ENCODE assay signal across 8 cellular contexts in the genomic region with DNA sequence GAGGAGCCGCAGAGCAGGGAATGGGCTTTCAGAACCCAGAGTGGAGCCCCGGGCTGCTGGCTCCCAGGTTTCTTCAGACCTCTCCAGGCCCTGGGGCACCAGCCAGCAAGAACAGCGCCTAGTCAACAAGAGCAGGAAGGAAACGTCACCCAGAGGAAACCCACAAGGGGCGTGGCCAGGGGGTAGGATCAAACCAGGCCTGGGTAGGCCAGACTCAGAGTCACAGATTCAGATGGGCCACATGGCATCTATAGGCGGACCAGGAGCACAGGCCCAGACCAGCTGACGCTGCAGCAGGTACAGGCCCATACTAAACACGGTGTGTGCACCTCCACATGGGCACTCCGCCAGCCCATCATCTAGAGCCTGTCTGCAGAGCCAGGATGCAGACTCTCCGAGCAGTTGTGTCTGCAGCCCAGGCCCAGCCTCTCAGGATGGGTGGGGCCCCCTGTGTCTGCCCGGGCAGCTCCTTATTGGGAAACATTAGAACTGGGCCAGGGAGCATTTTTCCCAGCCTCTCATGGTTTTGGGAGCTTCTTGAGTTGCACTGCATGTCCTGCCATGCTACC. TPM values are rescaled to one million over a fixed set of nuclear protein-coding genes. Genes with fewer than 3 reads are reported as not detected.
DNase-seq lines count a peak whose midpoint lies in the region; ATAC-seq and TF ChIP-seq lines count a peak whose summit lies in the region.

TSS of gene NLRP1 (minus strand) at position 127 of the 569 bp plus-strand sequence. CDS start 552 bp downstream, outside the sequence.

- peaks cover 4 to 19% of the 10 kb centered on the region in 2 donors for H3K36me3 Mint-ChIP-seq in activated naive CD4-positive, alpha-beta T cell treated with anti-CD3 and anti-CD28 coated beads, Interleukin-2, amount 50 U/mL, for 72 hours

- DNase-seq in BJ (ENCODE audit: low read depth) (peak; percentile 56), GM19240 (ENCODE audit: insufficient read length, low spot score) (peak; percentile 85), SKM-1 (lab: John Stamatoyannopoulos, UW; ENCODE audit: unreplicated experiment) (peak; percentile 51), Right ventricle myocardium superior (peak; percentile 93), pulmonary artery endothelial cell (ENCODE audit: low read depth, low spot score) (peak; percentile 84)
- peak; percentile 90 to 93 for DNase-seq in activated naive CD4-positive, alpha-beta T cell treated with anti-CD3 and anti-CD28 coated beads, Interleukin-2, amount 50 U/mL, for 72 hours (ENCODE audit: low spot score in 2 of 2)

- intact Hi-C loops in Right ventricle myocardium superior (cut with DNase I), result no loop called here

- 22% methylated on average over 11 of the region's 11 CpGs for WGBS in urinary bladder

- H3K27ac Mint-ChIP-seq in activated naive CD4-positive, alpha-beta T cell treated with anti-CD3 and anti-CD28 coated beads, Interleukin-2, amount 50 U/mL, for 72 hours, result peak within 1 kb of the TSS; percentile 96 to 98

- CTCF ChIA-PET in BJ (lab: Yijun Ruan, JAX), result interaction anchor here (1.5 to 1.7 kb wide), 4 partner anchors 123 to 852 kb away, joined by 3 to 7 read pairs (median 6); no protein-coding TSS in a partner anchor

- peak; percentile 85 for ATAC-seq in HG03460 (IDR thresholded peaks at IDR 0.05; ENCODE audit: unreplicated experiment)
- ATAC-seq in activated naive CD4-positive, alpha-beta T cell treated with anti-CD3 and anti-CD28 coated beads, Interleukin-2, amount 50 U/mL, for 72 hours, result peak; percentile 95 to 96
- ATAC-seq in Right ventricle myocardium superior (ENCODE audit: poor library complexity), result peak; percentile 92

- H3K4me1 ChIP-seq in urinary bladder (ENCODE audit: insufficient read depth), result peaks cover 2% of the 10 kb centered on the region

- H3K36me3 ChIP-seq in BJ (ENCODE audit: control insufficient read depth, insufficient read depth, low read length) (peaks cover 3% of the 10 kb centered on the region), urinary bladder (ENCODE audit: insufficient read depth) (no peaks in the 10 kb centered on the region)

- POLR2A ChIA-PET in BJ (lab: Charles Lee), result interaction anchor here (0.5 kb wide), 1 partner anchor 82 kb away, joined by 3 read pairs; no protein-coding TSS in a partner anchor

- peaks cover 0 to 4% of the 10 kb centered on the region in 2 donors for H3K9me3 Mint-ChIP-seq in activated naive CD4-positive, alpha-beta T cell treated with anti-CD3 and anti-CD28 coated beads, Interleukin-2, amount 50 U/mL, for 72 hours

- peak within 1 kb of the TSS; percentile 50 for H3K4me3 ChIP-seq in BJ (ENCODE audit: low read depth, low read length)
- peak within 1 kb of the TSS; percentile 42 for H3K4me3 ChIP-seq in urinary bladder (ENCODE audit: low read depth, low read length)

- peak within 1 kb of the TSS; percentile 89 for H3K27ac ChIP-seq in urinary bladder (ENCODE audit: low read depth)

- no peak for TF ChIP-seq CTCF in BJ (IDR thresholded peaks at IDR 0.05; ENCODE audit: insufficient read depth, low read depth, low read length)

- H3K27me3 ChIP-seq in BJ (ENCODE audit: control insufficient read depth, insufficient read depth, low read length), result no peaks in the 10 kb centered on the region

RNA-seq across cellular contexts. Expression of gene NLRP1, which starts in this region (rescaled TPM):
- polyA plus RNA-seq in BJ (2011; rRNA removed) (21.5 and 29.3 TPM in 2 replicates), urinary bladder (22.3 TPM)
- polyA minus RNA-seq in BJ (2011; rRNA and poly(A)+ RNA removed), result 8.5 and 10.9 TPM in 2 replicates
- total RNA-seq in activated naive CD4-positive, alpha-beta T cell treated with anti-CD3 and anti-CD28 coated beads, Interleukin-2, amount 50 U/mL, for 72 hours, result 10 to 100 TPM; 47.0 to 55.1 TPM
- total RNA-seq in Right ventricle myocardium superior (7.9 TPM), pulmonary artery endothelial cell (22.2 and 22.8 TPM in 2 replicates), urinary bladder (33.0 TPM)

Comparison
In these comparisons a context has a peak if more than half of its experiments do, and no peak if none do; other contexts are left out.
1. Peak in every context shown above with its lines: DNase-seq, ATAC-seq, H3K4me3 ChIP-seq and H3K27ac ChIP-seq.